8 cellular contexts compared by ENCODE assay signal in the genomic region with DNA sequence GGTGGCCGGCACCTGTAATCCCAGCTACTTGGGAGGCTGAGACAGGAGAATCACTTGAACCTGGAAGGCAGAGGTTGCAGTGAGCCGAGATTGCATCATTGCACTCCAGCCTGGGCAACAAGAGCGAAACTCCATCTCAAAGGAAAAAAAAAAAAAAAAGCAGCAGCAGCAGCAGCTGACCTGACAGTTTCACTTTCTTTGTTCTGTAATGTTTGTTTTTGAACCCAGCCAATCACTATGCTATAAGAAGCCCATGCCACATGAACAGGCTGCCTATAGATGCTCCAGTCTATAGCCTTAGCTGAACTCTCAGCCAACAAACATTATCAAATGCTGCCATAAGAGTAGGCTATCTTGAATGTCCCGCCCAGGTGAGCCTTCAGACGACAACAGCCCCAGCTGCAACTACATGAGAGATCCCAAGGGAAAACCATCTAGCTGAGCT. TPM values are rescaled to one million over a fixed set of nuclear protein-coding genes. Genes with fewer than 3 reads are reported as not detected.
DNase-seq lines count a peak whose midpoint lies in the region; ATAC-seq, FAIRE-seq and TF ChIP-seq lines count a peak whose summit lies in the region.
"Not testable (repeated sequence)": the region's sequence is repeated elsewhere in the genome, so short reads cannot be mapped to it uniquely, and the experiment has no call there.

No MANE protein-coding gene starts in this region.

- RAD21 ChIA-PET in GM12878 (lab: Charles Lee; ENCODE audit: unreplicated experiment), result interaction anchor here (0.7 to 1.7 kb wide), 8 partner anchors 11 to 341 kb away, joined by 3 to 6 read pairs (median 4); no protein-coding TSS in a partner anchor

- TF ChIP-seq EP300 in GM12878 (IDR thresholded peaks at IDR 0.05; ENCODE audit: borderline replicate concordance in 1 of 2, control insufficient read depth in 1 of 2, low read depth in 2 of 2, low read length in 2 of 2), result not testable (repeated sequence)

- not testable (repeated sequence) for FAIRE-seq in GM12878 (lab: Jason Lieb, UNC)

- POLR2A ChIA-PET in GM12878 (lab: Charles Lee), result interaction anchor here (0.6 kb wide), 1 partner anchor 60 kb away, joined by 5 read pairs; no protein-coding TSS in a partner anchor

- peak; percentile 84 for ATAC-seq in GM19463 (IDR thresholded peaks at IDR 0.05; ENCODE audit: unreplicated experiment)
- ATAC-seq in HG02763 (IDR thresholded peaks at IDR 0.05; ENCODE audit: unreplicated experiment), result peak; percentile 80
- peak; percentile 84 for ATAC-seq in HG03439 (IDR thresholded peaks at IDR 0.05; ENCODE audit: unreplicated experiment)
- ATAC-seq in GM12878, result peak; percentile 95
- ATAC-seq in stimulated activated naive CD8-positive, alpha-beta T cell treated with anti-CD3 and anti-CD28 coated beads, Interleukin-15, amount 100 ng/mL, for 72 hours, result peak; percentile 88

- WGBS in GM12878 (ENCODE audit: insufficient coverage, insufficient replicate concordance, low lambda C conversion rate, missing lambda C conversion rate), result 33% methylated on average over 3 of the region's 5 CpGs

- not testable (repeated sequence) for H3K9me3 Mint-ChIP-seq in stimulated activated naive CD8-positive, alpha-beta T cell treated with anti-CD3 and anti-CD28 coated beads, Interleukin-15, amount 100 ng/mL, for 72 hours

- not testable (repeated sequence) for TF ChIP-seq POLR2A in GM12878 (IDR thresholded peaks at IDR 0.05; ENCODE audit: low read depth, low read length)

- TF ChIP-seq CTCF in GM12864 (IDR thresholded peaks at IDR 0.05; ENCODE audit: low read depth, low read length, missing control alignments); GM12878 (IDR thresholded peaks at IDR 0.05 in 2 of 3, conservative IDR thresholded peaks at IDR 0.05 in 1 of 3; ENCODE audit: control insufficient read depth in 2 of 3, extremely low read depth in 1 of 3, insufficient read depth in 1 of 3, low read depth in 3 of 3, low read length in 3 of 3): not testable (repeated sequence)

- H3K4me3 ChIP-seq in GM12864 (ENCODE audit: low read depth, low read length), result not testable (repeated sequence)
- H3K4me3 ChIP-seq in GM12878, result peak overlapping the region; percentile 30; the same call in 1 of the 2 replicates

- not testable (repeated sequence) for H3K36me3 ChIP-seq in GM12878 (ENCODE audit: control insufficient read depth in 2 of 2, insufficient read depth in 2 of 2, low read length in 1 of 2)

- not testable (repeated sequence) for H3K4me1 ChIP-seq in GM12878 (ENCODE audit: control insufficient read depth, insufficient read depth, low read length)

- H3K9me3 ChIP-seq in GM12878 (replicated peaks; ENCODE audit: control insufficient read depth, insufficient read depth, low read length), result not testable (repeated sequence)

- peak overlapping the region; percentile 68; the same call in 1 of the 2 replicates for H3K4me2 ChIP-seq in GM12878 (ENCODE audit: control insufficient read depth, insufficient read depth)

- CTCF ChIA-PET in GM12878 (lab: Yijun Ruan, JAX), result interaction anchor here (0.8 to 2.4 kb wide), 3 partner anchors 9 to 13 kb away, joined by 4 to 9 read pairs (median 5); a partner anchor contains a TSS

- H2AFZ ChIP-seq in GM12878 (ENCODE audit: control insufficient read depth, low read depth, low read length), result peak overlapping the region; percentile 89

- H3K27ac Mint-ChIP-seq in stimulated activated naive CD8-positive, alpha-beta T cell treated with anti-CD3 and anti-CD28 coated beads, Interleukin-15, amount 100 ng/mL, for 72 hours, result peak overlapping the region; percentile 80 to 82

- peak overlapping the region in 1 of 2 donors; percentile 9 for H3K4me3 Mint-ChIP-seq in stimulated activated naive CD8-positive, alpha-beta T cell treated with anti-CD3 and anti-CD28 coated beads, Interleukin-15, amount 100 ng/mL, for 72 hours

- not testable (repeated sequence) for H3K27me3 ChIP-seq in GM12878 (replicated peaks in 1 of 2; ENCODE audit: control insufficient read depth in 2 of 2, insufficient read depth in 2 of 2, low read length in 1 of 2)

- H3K27ac ChIP-seq in GM12878 (ENCODE audit: control insufficient read depth, insufficient read depth), result not testable (repeated sequence)

- SMC1A ChIA-PET in GM12878 (lab: Charles Lee; ENCODE audit: uncharacterized antibody, unreplicated experiment), result interaction anchor here (0.6 to 2.8 kb wide), 11 partner anchors 14 to 435 kb away, joined by 3 to 7 read pairs (median 3); no protein-coding TSS in a partner anchor

- not testable (repeated sequence) for TF ChIP-seq RAD21 in GM12878 (IDR thresholded peaks at IDR 0.05; ENCODE audit: insufficient read depth, low read depth, low read length)

- not testable (repeated sequence) for H3K27me3 Mint-ChIP-seq in stimulated activated naive CD8-positive, alpha-beta T cell treated with anti-CD3 and anti-CD28 coated beads, Interleukin-15, amount 100 ng/mL, for 72 hours

- not testable (repeated sequence) for H3K79me2 ChIP-seq in GM12878 (ENCODE audit: control insufficient read depth, insufficient read depth, low read length)

- in situ Hi-C loops in GM12878 (cut with MboI), result not testable (repeated sequence)

- peak; percentile 34 for DNase-seq in GM12864 (ENCODE audit: low read depth)
- DNase-seq in NCI-H187 (lab: John Stamatoyannopoulos, UW), result peak; percentile 77 to 84
- DNase-seq in SHP77 (lab: John Stamatoyannopoulos, UW), result peak; percentile 45 to 52
- DNase-seq in GM12878 (ENCODE audit: low read depth, low spot score), result not testable (repeated sequence)
- DNase-seq in stimulated activated naive CD8-positive, alpha-beta T cell treated with anti-CD3 and anti-CD28 coated beads, Interleukin-15, amount 100 ng/mL, for 72 hours, result peak in 1 of 2 donors; percentile 13

- peaks cover 13% of the 10 kb centered on the region for H3K4me1 Mint-ChIP-seq in stimulated activated naive CD8-positive, alpha-beta T cell treated with anti-CD3 and anti-CD28 coated beads, Interleukin-15, amount 100 ng/mL, for 72 hours

- intact Hi-C loops in GM12878 (cut with micrococcal nuclease; ENCODE audit: unreplicated experiment), result not testable (repeated sequence)

- not testable (repeated sequence) for H3K9ac ChIP-seq in GM12878 (ENCODE audit: control insufficient read depth, insufficient read depth, low read length)

- not testable (repeated sequence) for BruUV-seq in GM12878 (replicated peaks; lab: Mats Ljungman, UMichigan)

- H4K20me1 ChIP-seq in GM12878 (ENCODE audit: control insufficient read depth, insufficient read depth), result not testable (repeated sequence)

RNA-seq across cellular contexts. Expression of a gene that starts 12.5 kb away (rescaled TPM):
- total RNA-seq in GM12878 (2013; cell fraction: nucleolus; rRNA removed), result 5.1 and 6.3 TPM in 2 replicates
- total RNA-seq in GM12878 (2014; rRNA removed), result 26.9 and 39.9 TPM in 2 replicates
- 43.6 and 45.1 TPM in 2 replicates for total RNA-seq in GM12878 (2014; rRNA removed; fragmentation: Illumina TruSeq; extraction: Trizol)
- 51.2 and 57.6 TPM in 2 replicates for total RNA-seq in GM12878 (2021)
- 9.6 TPM for polyA plus RNA-seq in GM12878 (2011; ENCODE audit: low read depth)
- 96.3 and 152 TPM in 2 replicates for polyA plus RNA-seq in GM12878 (2011; rRNA removed)
- polyA plus RNA-seq in GM12878 (2011; cell fraction: cytosol; rRNA removed), result 23.1 and 29.1 TPM in 2 replicates
- 15.4 and 18.8 TPM in 2 replicates for polyA plus RNA-seq in GM12878 (2011; cell fraction: nucleus; rRNA removed)
- polyA plus RNA-seq in GM12878 (2012), result 25.3 and 26.6 TPM in 2 replicates
- polyA plus RNA-seq in GM12878 (2014; fragmentation: Illumina TruSeq; extraction: Trizol), result 49.8 and 59.2 TPM in 2 replicates
- polyA plus RNA-seq in GM12878 (2014; fragmentation: Nextera tagmentation; extraction: Ambion mirVana), result 100 to 1,000 TPM; 181 to 187 TPM
- polyA plus RNA-seq in GM12878 (2014; rRNA removed), result 25.8 and 38.4 TPM in 2 replicates
- 100 to 1,000 TPM; 172 to 188 TPM for polyA plus RNA-seq in GM12878 (2016; fragmentation: Nextera tagmentation; extraction: Ambion mirVana)
- polyA minus RNA-seq in GM12878 (2011; rRNA and poly(A)+ RNA removed), result 11.1 and 16.5 TPM in 2 replicates
- 11.3 and 16.7 TPM in 2 replicates for polyA minus RNA-seq in GM12878 (2011; cell fraction: cytosol; rRNA and poly(A)+ RNA removed)
- polyA minus RNA-seq in GM12878 (2011; cell fraction: nucleus; rRNA and poly(A)+ RNA removed), result 2.4 and 3.5 TPM in 2 replicates

RNA-seq across cellular contexts. Expression of a gene that starts 39.3 kb away (rescaled TPM):
- total RNA-seq in GM12878 (2013; cell fraction: nucleolus; rRNA removed), result 0.29 TPM in 2 replicates
- total RNA-seq in GM12878 (2014; rRNA removed), result 0.05 and 0.06 TPM in 2 replicates
- 0.05 TPM in 1 of 2 replicates, not detected in the other for total RNA-seq in GM12878 (2014; rRNA removed; fragmentation: Illumina TruSeq; extraction: Trizol)
- not detected in 2 replicates for total RNA-seq in GM12878 (2021)
- polyA plus RNA-seq in GM12878 (2011; ENCODE audit: low read depth), result 0.12 TPM
- polyA plus RNA-seq in GM12878 (2011; rRNA removed), result 0.45 and 1.1 TPM in 2 replicates
- 0.55 and 0.64 TPM in 2 replicates for polyA plus RNA-seq in GM12878 (2011; cell fraction: cytosol; rRNA removed)
- polyA plus RNA-seq in GM12878 (2011; cell fraction: nucleus; rRNA removed), result 0.72 and 0.75 TPM in 2 replicates
- polyA plus RNA-seq in GM12878 (2012), result 0.11 and 0.18 TPM in 2 replicates
- 0.03 TPM in 1 of 2 replicates, not detected in the other for polyA plus RNA-seq in GM12878 (2014; fragmentation: Illumina TruSeq; extraction: Trizol)
- polyA plus RNA-seq in GM12878 (2014; fragmentation: Nextera tagmentation; extraction: Ambion mirVana), result under 1 TPM in 1 of 2 experiments, not detected in 1; 0.04 TPM
- polyA plus RNA-seq in GM12878 (2014; rRNA removed), result not detected in 2 replicates
- under 1 TPM; 0.11 to 0.16 TPM for polyA plus RNA-seq in GM12878 (2016; fragmentation: Nextera tagmentation; extraction: Ambion mirVana)
- 0.37 and 0.88 TPM in 2 replicates for polyA minus RNA-seq in GM12878 (2011; rRNA and poly(A)+ RNA removed)
- polyA minus RNA-seq in GM12878 (2011; cell fraction: cytosol; rRNA and poly(A)+ RNA removed), result 0.83 TPM in 1 of 2 replicates, not detected in the other
- polyA minus RNA-seq in GM12878 (2011; cell fraction: nucleus; rRNA and poly(A)+ RNA removed), result 1.2 and 1.3 TPM in 2 replicates

RNA-seq across cellular contexts. Expression of a gene that starts 47.9 kb away (rescaled TPM):
- total RNA-seq in GM12878 (2013; cell fraction: nucleolus; rRNA removed), result 21.8 and 23.1 TPM in 2 replicates
- total RNA-seq in GM12878 (2014; rRNA removed), result 3.7 and 4.3 TPM in 2 replicates
- total RNA-seq in GM12878 (2014; rRNA removed; fragmentation: Illumina TruSeq; extraction: Trizol), result 3.7 and 4.0 TPM in 2 replicates
- 3.6 and 3.8 TPM in 2 replicates for total RNA-seq in GM12878 (2021)
- polyA plus RNA-seq in GM12878 (2011; ENCODE audit: low read depth), result 1.2 TPM
- 6.6 and 7.9 TPM in 2 replicates for polyA plus RNA-seq in GM12878 (2011; rRNA removed)
- 4.0 and 5.0 TPM in 2 replicates for polyA plus RNA-seq in GM12878 (2011; cell fraction: cytosol; rRNA removed)
- 6.9 and 7.0 TPM in 2 replicates for polyA plus RNA-seq in GM12878 (2011; cell fraction: nucleus; rRNA removed)
- polyA plus RNA-seq in GM12878 (2012), result 1.3 and 1.6 TPM in 2 replicates
- 4.7 and 6.2 TPM in 2 replicates for polyA plus RNA-seq in GM12878 (2014; fragmentation: Illumina TruSeq; extraction: Trizol)
- 1 to 10 TPM; 1.6 to 1.7 TPM for polyA plus RNA-seq in GM12878 (2014; fragmentation: Nextera tagmentation; extraction: Ambion mirVana)
- polyA plus RNA-seq in GM12878 (2014; rRNA removed), result 2.8 and 3.4 TPM in 2 replicates
- 1 to 10 TPM; 1.9 to 2.3 TPM for polyA plus RNA-seq in GM12878 (2016; fragmentation: Nextera tagmentation; extraction: Ambion mirVana)
- polyA minus RNA-seq in GM12878 (2011; rRNA and poly(A)+ RNA removed), result 5.9 and 6.0 TPM in 2 replicates
- 2.1 and 2.3 TPM in 2 replicates for polyA minus RNA-seq in GM12878 (2011; cell fraction: cytosol; rRNA and poly(A)+ RNA removed)
- polyA minus RNA-seq in GM12878 (2011; cell fraction: nucleus; rRNA and poly(A)+ RNA removed), result 5.3 and 8.7 TPM in 2 replicates
